Comparison of ENCODE assay signal across 8 cellular contexts in genomic region chr2:162317910-162318279, GRCh38. TPM values are rescaled to one million over a fixed set of nuclear protein-coding genes. Genes with fewer than 3 reads are reported as not detected.
DNase-seq lines count a peak whose midpoint lies in the region; ATAC-seq and TF ChIP-seq lines count a peak whose summit lies in the region.

No MANE protein-coding gene starts in this region.

- no peaks in the 10 kb centered on the region for H3K9me3 ChIP-seq in mucosa of stomach (ENCODE audit: control insufficient read depth, low read length)
- H3K9me3 ChIP-seq in upper lobe of right lung, result no peaks in the 10 kb centered on the region

- TF ChIP-seq CTCF in CD14-positive monocyte (IDR thresholded peaks at IDR 0.05) (no peak), upper lobe of right lung (IDR thresholded peaks at IDR 0.05) (no peak)

- peak overlapping the region; percentile 96 for H3K4me3 ChIP-seq in mucosa of stomach (ENCODE audit: low read length)
- H3K4me3 ChIP-seq in upper lobe of right lung, result peak overlapping the region; percentile 80

- CTCF ChIA-PET in activated CD4-positive, alpha-beta T cell treated with anti-CD3 and anti-CD28 coated beads for 36 hours (lab: Charles Lee), result interaction anchor here (0.7 to 3.2 kb wide), 10 partner anchors 9 to 775 kb away, joined by 3 to 17 read pairs (median 8); no protein-coding TSS in a partner anchor

- POLR2A ChIA-PET in activated CD4-positive, alpha-beta T cell treated with anti-CD3 and anti-CD28 coated beads for 36 hours (lab: Charles Lee), result no interaction called here

- no peaks in the 10 kb centered on the region for H3K27me3 ChIP-seq in mucosa of stomach (ENCODE audit: control insufficient read depth, insufficient read depth, low read length)
- H3K27me3 ChIP-seq in upper lobe of right lung, result no peaks in the 10 kb centered on the region

- no peaks in the 10 kb centered on the region for H3K9me3 Mint-ChIP-seq in CD14-positive monocyte
- H3K9me3 Mint-ChIP-seq in activated CD4-positive, alpha-beta T cell treated with anti-CD3 and anti-CD28 coated beads for 36 hours (ENCODE audit: low read depth), result no peaks in the 10 kb centered on the region
- H3K9me3 Mint-ChIP-seq in effector memory CD8-positive, alpha-beta T cell, result no peaks in the 10 kb centered on the region

- DNase-seq in CD14-positive monocyte (ENCODE audit: low spot score) (no peak), upper lobe of right lung (peak; percentile 70), putamen (ENCODE audit: low spot score) (no peak)
- DNase-seq in activated CD4-positive, alpha-beta T cell treated with anti-CD3 and anti-CD28 coated beads for 36 hours, result peak; percentile 48
- DNase-seq in effector memory CD8-positive, alpha-beta T cell, result peak; percentile 21 to 39 (median 23)

- peaks cover 7 to 11% of the 10 kb centered on the region in 2 donors for H3K36me3 Mint-ChIP-seq in CD14-positive monocyte
- H3K36me3 Mint-ChIP-seq in activated CD4-positive, alpha-beta T cell treated with anti-CD3 and anti-CD28 coated beads for 36 hours (ENCODE audit: low read depth), result peaks cover 25% of the 10 kb centered on the region
- H3K36me3 Mint-ChIP-seq in effector memory CD8-positive, alpha-beta T cell (ENCODE audit: insufficient read depth), result peaks cover 19% of the 10 kb centered on the region

- ATAC-seq in GM19438 (IDR thresholded peaks at IDR 0.05; ENCODE audit: low read depth, unreplicated experiment) (peak; percentile 5), HG03558 (IDR thresholded peaks at IDR 0.05; ENCODE audit: extremely low read depth, unreplicated experiment) (peak; percentile 0), upper lobe of right lung (peak; percentile 54)
- ATAC-seq in activated CD4-positive, alpha-beta T cell treated with anti-CD3 and anti-CD28 coated beads for 36 hours, result peak; percentile 3
- ATAC-seq in effector memory CD8-positive, alpha-beta T cell (replicated peaks), result peak; percentile 3

- H3K9ac ChIP-seq in mucosa of stomach (ENCODE audit: low read length), result peak overlapping the region; percentile 81

- H3K4me1 Mint-ChIP-seq in CD14-positive monocyte, result peaks cover 57% of the 10 kb centered on the region
- peaks cover 54% of the 10 kb centered on the region for H3K4me1 Mint-ChIP-seq in activated CD4-positive, alpha-beta T cell treated with anti-CD3 and anti-CD28 coated beads for 36 hours
- peaks cover 39 to 60% of the 10 kb centered on the region in 2 donors for H3K4me1 Mint-ChIP-seq in effector memory CD8-positive, alpha-beta T cell (ENCODE audit: low read depth in 2 of 2)

- intact Hi-C loops in CD14-positive monocyte (cut with micrococcal nuclease), result no loop called here
- intact Hi-C loops in activated CD4-positive, alpha-beta T cell treated with anti-CD3 and anti-CD28 coated beads for 36 hours (cut with DNase I, micrococcal nuclease), result loop anchor here (1.0 to 10.0 kb wide), 7 partner anchors 26 to 1183 kb away; partner anchors contain the start of genes GCA (in 2 of the 2), DPP4 (in 1 of the 2) and PSMD14 (in 1 of the 2)
- intact Hi-C loops in upper lobe of right lung (cut with DNase I), result no loop called here

- H3K36me3 ChIP-seq in mucosa of stomach (ENCODE audit: control insufficient read depth, insufficient read depth, low read length), result no peaks in the 10 kb centered on the region
- no peaks in the 10 kb centered on the region for H3K36me3 ChIP-seq in upper lobe of right lung

- peak overlapping the region; percentile 97 for H3K27ac ChIP-seq in upper lobe of right lung

- no peaks in the 10 kb centered on the region for H3K27me3 Mint-ChIP-seq in CD14-positive monocyte (ENCODE audit: low read depth in 3 of 3)
- H3K27me3 Mint-ChIP-seq in activated CD4-positive, alpha-beta T cell treated with anti-CD3 and anti-CD28 coated beads for 36 hours, result no peaks in the 10 kb centered on the region
- H3K27me3 Mint-ChIP-seq in effector memory CD8-positive, alpha-beta T cell, result no peaks in the 10 kb centered on the region

- H3K4me1 ChIP-seq in mucosa of stomach (ENCODE audit: control insufficient read depth, insufficient read depth, low read length) (peaks cover 16% of the 10 kb centered on the region), upper lobe of right lung (peaks cover 40% of the 10 kb centered on the region)

- H3K4me3 Mint-ChIP-seq in CD14-positive monocyte, result peak overlapping the region; percentile 94 to 99
- peak overlapping the region; percentile 85 for H3K4me3 Mint-ChIP-seq in activated CD4-positive, alpha-beta T cell treated with anti-CD3 and anti-CD28 coated beads for 36 hours
- peak overlapping the region; percentile 89 to 96 for H3K4me3 Mint-ChIP-seq in effector memory CD8-positive, alpha-beta T cell

- peak overlapping the region; percentile 100 for H3K27ac Mint-ChIP-seq in CD14-positive monocyte
- peak overlapping the region; percentile 88 for H3K27ac Mint-ChIP-seq in activated CD4-positive, alpha-beta T cell treated with anti-CD3 and anti-CD28 coated beads for 36 hours
- H3K27ac Mint-ChIP-seq in effector memory CD8-positive, alpha-beta T cell, result peak overlapping the region; percentile 99 to 100

RNA-seq across cellular contexts. Expression of gene IFIH1, which starts 0.6 kb away (rescaled TPM):
- polyA plus RNA-seq in CD14-positive monocyte, result 10 to 100 TPM; 11.6 to 17.1 TPM
- total RNA-seq in activated CD4-positive, alpha-beta T cell treated with anti-CD3 and anti-CD28 coated beads for 36 hours, result 10 to 100 TPM; 36.8 to 42.3 TPM
- 38.1 TPM for total RNA-seq in upper lobe of right lung

RNA-seq across cellular contexts. Expression of gene GCA, which starts 26.0 kb away (rescaled TPM):
- 100 to 1,000 TPM; 400 to 441 TPM for polyA plus RNA-seq in CD14-positive monocyte
- total RNA-seq in activated CD4-positive, alpha-beta T cell treated with anti-CD3 and anti-CD28 coated beads for 36 hours, result 10 to 100 TPM; 16.2 to 25.5 TPM
- 64.8 TPM for total RNA-seq in upper lobe of right lung

Comparison
In these comparisons a context has a peak if more than half of its experiments do, and no peak if none do; other contexts are left out.
1. DNase-seq: peak in activated CD4-positive, alpha-beta T cell treated with anti-CD3 and anti-CD28 coated beads for 36 hours (single experiment), effector memory CD8-positive, alpha-beta T cell (3 of 3) and upper lobe of right lung (single experiment); none in CD14-positive monocyte (single experiment) and putamen (single experiment).
2. ATAC-seq: peak in every context shown above with its lines; median percentile 54 in upper lobe of right lung; 5 in GM19438; 3 in activated CD4-positive, alpha-beta T cell treated with anti-CD3 and anti-CD28 coated beads for 36 hours; 3 in effector memory CD8-positive, alpha-beta T cell; 0 in HG03558.
3. intact Hi-C loops: an anchor here in activated CD4-positive, alpha-beta T cell treated with anti-CD3 and anti-CD28 coated beads for 36 hours (1.0 to 10.0 kb wide); none called in CD14-positive monocyte and upper lobe of right lung.
4. Peak in every context shown above with its lines, with median percentiles within 50 percentile points of each other: H3K27ac Mint-ChIP-seq and H3K4me3 Mint-ChIP-seq.